15 cellular contexts compared by ENCODE assay signal in genomic region chr4:85783483-85783882, GRCh38.
DNase-seq lines count a peak whose midpoint lies in the region; ATAC-seq, FAIRE-seq and TF ChIP-seq lines count a peak whose summit lies in the region.
"Had no signal": no experiment of that assay in that cellular context is flagged by ENCODE, and none has a peak within 500 bp of the region (broad histone marks: within the 10 kb centered on the region; RNA-seq: fewer than 3 reads in every experiment).

No MANE protein-coding gene starts in this region.

- no peak overlapping the region for H3K9ac ChIP-seq in IMR-90 (ENCODE audit: low read depth, low read length)

- no peaks in the 10 kb centered on the region for H3K9me3 Mint-ChIP-seq in Caco-2 (ENCODE audit: unreplicated experiment)
- H3K9me3 Mint-ChIP-seq: activated CD8-positive, alpha-beta T cell treated with anti-CD3 and anti-CD28 coated beads for 36 hours; naive B cell had no signal

- TF ChIP-seq RAD21 in IMR-90 (IDR thresholded peaks at IDR 0.05; ENCODE audit: low read length) = no peak

- H3K9me3 ChIP-seq in IMR-90 (ENCODE audit: control insufficient read depth, insufficient read depth, low read length) = no peaks in the 10 kb centered on the region
- no peaks in the 10 kb centered on the region for H3K9me3 ChIP-seq in esophagus muscularis mucosa
- no peaks in the 10 kb centered on the region for H3K9me3 ChIP-seq in spleen
- H3K9me3 ChIP-seq in HAP-1 = no peaks in the 10 kb centered on the region
- H3K9me3 ChIP-seq in Caco-2 = no peaks in the 10 kb centered on the region
- H3K9me3 ChIP-seq: adrenal gland had no signal

- H3K4ac ChIP-seq in IMR-90 (ENCODE audit: low read depth, low read length) = no peak overlapping the region; the same call in 1 of the 2 replicates

- H3K4me1 Mint-ChIP-seq in Caco-2 (ENCODE audit: low read depth, unreplicated experiment) = no peaks in the 10 kb centered on the region

- no peak for DNase-seq in GM19239 (ENCODE audit: insufficient read length, low spot score)
- DNase-seq in IMR-90 = peak; percentile 90
- no peak for DNase-seq in esophagus muscularis mucosa (ENCODE audit: extremely low spot score)
- DNase-seq in spleen = no peak
- no peak for DNase-seq in medulla oblongata (ENCODE audit: extremely low spot score)
- no peak for DNase-seq in HAP-1 (ENCODE audit: low spot score in 2 of 2)
- no peak for DNase-seq in Caco-2
- DNase-seq in SHP77 (lab: John Stamatoyannopoulos, UW) = no peak
- DNase-seq: activated CD8-positive, alpha-beta T cell treated with anti-CD3 and anti-CD28 coated beads for 36 hours; adrenal gland; naive B cell; NCI-H2029; SIG-M5; stimulated activated CD4-positive, alpha-beta T cell treated with anti-CD3 and anti-CD28 coated beads, Interleukin-2, amount 100 ng/mL, for 24 hours had no signal

- peaks cover 13 to 35% of the 10 kb centered on the region in 2 experiments for H3K79me1 ChIP-seq in IMR-90 (ENCODE audit: low read depth in 1 of 2, low read length in 2 of 2)

- peaks cover 10% of the 10 kb centered on the region for H3K27me3 Mint-ChIP-seq in Caco-2 (ENCODE audit: insufficient read depth, unreplicated experiment)
- H3K27me3 Mint-ChIP-seq: activated CD8-positive, alpha-beta T cell treated with anti-CD3 and anti-CD28 coated beads for 36 hours; naive B cell had no signal

- H3K9me1 ChIP-seq in IMR-90 (ENCODE audit: insufficient read depth, low read length) = peaks cover 9% of the 10 kb centered on the region

- H3K4me2 ChIP-seq in IMR-90 (ENCODE audit: low read depth, low read length) = peak overlapping the region; percentile 70; the same call in 1 of the 2 replicates

- no peak overlapping the region for H4K8ac ChIP-seq in IMR-90 (ENCODE audit: low read depth in 2 of 2, low read length in 2 of 2)

- H3K36me3 ChIP-seq in IMR-90 (ENCODE audit: control insufficient read depth, insufficient read depth, low read length) (no peaks in the 10 kb centered on the region), esophagus muscularis mucosa (no peaks in the 10 kb centered on the region), spleen (no peaks in the 10 kb centered on the region), HAP-1 (replicated peaks) (no peaks in the 10 kb centered on the region), Caco-2 (ENCODE audit: control insufficient read depth, insufficient read depth, low read length) (no peaks in the 10 kb centered on the region)
- H3K36me3 ChIP-seq: adrenal gland had no signal

- no peak overlapping the region for H2BK15ac ChIP-seq in IMR-90 (ENCODE audit: low read depth, low read length)

- peak overlapping the region; percentile 88 for H2BK5ac ChIP-seq in IMR-90 (ENCODE audit: low read depth, low read length, poor library complexity, severe bottlenecking)

- peak; percentile 89 for FAIRE-seq in GM19239 (lab: Jason Lieb, UNC)
- FAIRE-seq: H1 had no signal

- intact Hi-C loops in IMR-90 (cut with micrococcal nuclease) (no loop called here), esophagus muscularis mucosa (cut with DNase I) (no loop called here), spleen (cut with DNase I; ENCODE audit: low total_unique reads) (no loop called here), Caco-2 (cut with micrococcal nuclease; ENCODE audit: unreplicated experiment) (no loop called here)

- POLR2A ChIA-PET in IMR-90 (lab: Charles Lee; ENCODE audit: unreplicated experiment) = no interaction called here
- POLR2A ChIA-PET in Caco-2 (lab: Charles Lee) = no interaction called here

- peak overlapping the region; percentile 74; the same call in 1 of the 2 replicates for H2BK120ac ChIP-seq in IMR-90 (ENCODE audit: low read depth, low read length)

- CTCF ChIA-PET in IMR-90 (lab: Yijun Ruan, JAX) = no interaction called here
- CTCF ChIA-PET in Caco-2 (lab: Charles Lee) = no interaction called here

- TF ChIP-seq POLR2A in IMR-90 (IDR thresholded peaks at IDR 0.05; ENCODE audit: low read depth, low read length) = no peak
- TF ChIP-seq POLR2A in esophagus muscularis mucosa (IDR thresholded peaks at IDR 0.05; ENCODE audit: low read depth) = no peak
- TF ChIP-seq POLR2A in spleen (IDR thresholded peaks at IDR 0.05) = no peak

- no peaks in the 10 kb centered on the region for H3K36me3 Mint-ChIP-seq in Caco-2 (ENCODE audit: insufficient read depth, unreplicated experiment)
- H3K36me3 Mint-ChIP-seq: naive B cell had no signal

- peaks cover 18% of the 10 kb centered on the region for H3K4me1 ChIP-seq in IMR-90 (ENCODE audit: control insufficient read depth, insufficient read depth, low read length)
- H3K4me1 ChIP-seq in esophagus muscularis mucosa = peaks cover 40 to 93% (median 58%) of the 10 kb centered on the region in 4 donors
- H3K4me1 ChIP-seq in spleen = peaks cover 3 to 64% (median 24%) of the 10 kb centered on the region in 6 donors
- no peaks in the 10 kb centered on the region for H3K4me1 ChIP-seq in HAP-1
- no peaks in the 10 kb centered on the region for H3K4me1 ChIP-seq in Caco-2
- H3K4me1 ChIP-seq: adrenal gland had no signal

- TF ChIP-seq EP300 in esophagus muscularis mucosa (IDR thresholded peaks at IDR 0.05) = no peak

- no peaks in the 10 kb centered on the region for H4K20me1 ChIP-seq in IMR-90 (ENCODE audit: insufficient read depth, low read length)

- H3K23ac ChIP-seq in IMR-90 (ENCODE audit: low read depth, low read length) = no peak overlapping the region

- no peak overlapping the region for H2AK9ac ChIP-seq in IMR-90 (replicated peaks; ENCODE audit: low read depth, low read length, poor library complexity)

- no peak overlapping the region for H2AFZ ChIP-seq in IMR-90 (replicated peaks; ENCODE audit: low read length, poor library complexity)

- no peaks in the 10 kb centered on the region for H3K27me3 ChIP-seq in IMR-90 (ENCODE audit: control insufficient read depth, insufficient read depth, low read length)
- no peaks in the 10 kb centered on the region for H3K27me3 ChIP-seq in esophagus muscularis mucosa
- H3K27me3 ChIP-seq in spleen (replicated peaks in 1 of 7) = no peaks in the 10 kb centered on the region
- no peaks in the 10 kb centered on the region for H3K27me3 ChIP-seq in HAP-1 (ENCODE audit: low read depth)
- H3K27me3 ChIP-seq in Caco-2 (replicated peaks; ENCODE audit: control insufficient read depth, insufficient read depth, low read length) = no peaks in the 10 kb centered on the region
- H3K27me3 ChIP-seq: adrenal gland had no signal

- peak overlapping the region; percentile 38; the same call in 1 of the 2 replicates for H4K5ac ChIP-seq in IMR-90 (ENCODE audit: low read depth, low read length)

- H3K14ac ChIP-seq in IMR-90 (replicated peaks; ENCODE audit: low read depth, low read length) = no peak overlapping the region

- no peak overlapping the region for H3K4me3 ChIP-seq in IMR-90 (ENCODE audit: insufficient read depth, low read depth, low read length)
- H3K4me3 ChIP-seq in esophagus muscularis mucosa = peak overlapping the region in 1 of 4 donors; percentile 11
- H3K4me3 ChIP-seq in spleen = no peak overlapping the region
- no peak overlapping the region for H3K4me3 ChIP-seq in HAP-1
- H3K4me3 ChIP-seq in Caco-2 (ENCODE audit: low read depth, low read length) = no peak overlapping the region
- H3K4me3 ChIP-seq: adrenal gland had no signal

- peak overlapping the region; percentile 66; the same call in 1 of the 2 replicates for H3K18ac ChIP-seq in IMR-90 (ENCODE audit: low read depth, low read length)

- peak overlapping the region; percentile 16; the same call in 1 of the 2 replicates for H3K27ac ChIP-seq in IMR-90 (ENCODE audit: insufficient read depth, low read length)
- peak overlapping the region in 3 of 4 donors; percentile 16 to 82 (median 28) for H3K27ac ChIP-seq in esophagus muscularis mucosa (replicated peaks in 1 of 4)
- peak overlapping the region in 7 of 8 donors; percentile 3 to 48 (median 39) for H3K27ac ChIP-seq in spleen
- H3K27ac ChIP-seq: adrenal gland had no signal

- TF ChIP-seq CTCF in IMR-90 (conservative IDR thresholded peaks at IDR 0.05; ENCODE audit: low read depth, low read length) = no peak
- no peak for TF ChIP-seq CTCF in esophagus muscularis mucosa (IDR thresholded peaks at IDR 0.05)
- no peak for TF ChIP-seq CTCF in spleen (IDR thresholded peaks at IDR 0.05 in 8 of 11, conservative IDR thresholded peaks at IDR 0.05 in 3 of 11)
- no peak for TF ChIP-seq CTCF in Caco-2 (IDR thresholded peaks at IDR 0.05; ENCODE audit: insufficient read depth in 1 of 2, low read depth in 1 of 2, low read length in 1 of 2, severe bottlenecking in 1 of 2, unreplicated experiment in 1 of 2)

- no peak overlapping the region for H3K4me3 Mint-ChIP-seq in Caco-2 (ENCODE audit: unreplicated experiment)
- H3K4me3 Mint-ChIP-seq: activated CD8-positive, alpha-beta T cell treated with anti-CD3 and anti-CD28 coated beads for 36 hours had no signal

- no peak overlapping the region for H3K27ac Mint-ChIP-seq in Caco-2 (ENCODE audit: unreplicated experiment)
- H3K27ac Mint-ChIP-seq: activated CD8-positive, alpha-beta T cell treated with anti-CD3 and anti-CD28 coated beads for 36 hours had no signal

- WGBS in IMR-90 (ENCODE audit: extremely low coverage in 2 of 2, insufficient read length in 1 of 2), 2 experiments = 0% methylated on average over 1 of the region's 2 CpGs; no CpG with 5 or more reads in 1 of the 2 experiments
- WGBS in esophagus muscularis mucosa = 42% methylated on average over 2 of the region's 2 CpGs
- WGBS in spleen, 5 donors = 52 to 73% (median 68%) methylated on average over 2 of the region's 2 CpGs

- H4K91ac ChIP-seq in IMR-90 (ENCODE audit: insufficient read depth, low read depth, low read length) = no peak overlapping the region

- in situ Hi-C loops in IMR-90 (cut with MboI; ENCODE audit: low sequenced_read_pairs) = no loop called here
- in situ Hi-C loops in HAP-1 (cut with MboI; ENCODE audit: low sequenced_read_pairs) = loop anchor here (25.0 kb wide), 1 partner anchor 179 kb away; no protein-coding TSS in a partner anchor

- peak; percentile 16 for ATAC-seq in IMR-90 (ENCODE audit: low read depth)
- ATAC-seq: activated CD8-positive, alpha-beta T cell treated with anti-CD3 and anti-CD28 coated beads for 36 hours had no signal

- BruUV-seq in IMR-90 (replicated peaks; lab: Mats Ljungman, UMichigan) (no TSS peak), Caco-2 (replicated peaks; lab: Mats Ljungman, UMichigan) (no TSS peak)

- H3K56ac ChIP-seq in IMR-90 (ENCODE audit: extremely low read depth, insufficient read depth, low read length) = no peak overlapping the region

- H2BK20ac ChIP-seq in IMR-90 (ENCODE audit: low read depth, low read length) = peak overlapping the region; percentile 53; the same call in 1 of the 2 replicates

- H2AK5ac ChIP-seq in IMR-90 (ENCODE audit: low read depth, low read length) = no peak overlapping the region

- dilution Hi-C loops in IMR-90 (cut with HindIII; ENCODE audit: low sequenced_read_pairs, unreplicated experiment) = no loop called here

TF ChIP-seq in IMR-90, 13 proteins besides CTCF, POLR2A, EP300 and RAD21:
- TF ChIP-seq CHD1 (IDR thresholded peaks at IDR 0.05; ENCODE audit: low read depth, low read length) (no peak), BHLHE40 (IDR thresholded peaks at IDR 0.05; ENCODE audit: low read depth, low read length) (peak; percentile 34; the same call in 1 of the 2 replicates), FOS (IDR thresholded peaks at IDR 0.05; ENCODE audit: low read depth, low read length) (peak; percentile 38; the same call in 1 of the 2 replicates), MAZ (IDR thresholded peaks at IDR 0.05; ENCODE audit: borderline replicate concordance, low read depth, low read length) (no peak), MAFK (IDR thresholded peaks at IDR 0.05; ENCODE audit: low read depth, low read length) (no peak)
